ENCODE assay signal across 1 cellular context in genomic region chr2:136324966-136325365, GRCh38.
TF ChIP-seq lines count a peak whose summit lies in the region.

No MANE protein-coding gene starts in this region.

TF ChIP-seq in HepG2, 621 proteins besides CTCF, POLR2A, EP300 and RAD21 (continued from another document):
- no peak for TF ChIP-seq ZFP91 (CRISPR knock-in tag; IDR thresholded peaks at IDR 0.05; ENCODE audit: borderline replicate concordance)
- TF ChIP-seq NR2C2 (CRISPR knock-in tag; IDR thresholded peaks at IDR 0.05; ENCODE audit: borderline replicate concordance): peak; percentile 56
- TF ChIP-seq GMEB1 (CRISPR knock-in tag; IDR thresholded peaks at IDR 0.05; ENCODE audit: borderline replicate concordance): no peak
- TF ChIP-seq NR2F6 (IDR thresholded peaks at IDR 0.05): peak; percentile 68
- TF ChIP-seq NR2F6 (CRISPR knock-in tag; IDR thresholded peaks at IDR 0.05): no peak
